Comparison of ENCODE assay signal across 9 cellular contexts in genomic region chr9:87148391-87149237, GRCh38.
A peak's percentile ranks its signal among the peaks of the same experiment; 100 is the strongest.
DNase-seq lines count a peak whose midpoint lies in the region; ATAC-seq lines count a peak whose summit lies in the region.
"Had no signal": no experiment of that assay in that cellular context is flagged by ENCODE, and none has a peak within 500 bp of the region (broad histone marks: within the 10 kb centered on the region; RNA-seq: fewer than 3 reads in every experiment).

No MANE protein-coding gene starts in this region.

- peaks cover 6% of the 10 kb centered on the region for H3K4me1 Mint-ChIP-seq in stimulated activated effector memory CD8-positive, alpha-beta T cell treated with anti-CD3 and anti-CD28 coated beads, Interleukin-12 subunit alpha, Interleukin-12 subunit beta, amount 100 ng/mL, for 72 hours
- H3K4me1 Mint-ChIP-seq: IgD-negative memory B cell had no signal

- peak; percentile 19 for DNase-seq in DMS153 (lab: John Stamatoyannopoulos, UW)
- DNase-seq in NCI-H774 (lab: John Stamatoyannopoulos, UW) = peak; percentile 31
- DNase-seq in dermis blood vessel endothelial cell = peak; percentile 53
- peak; percentile 46 to 57 for DNase-seq in left colon
- no peak for DNase-seq in stimulated activated effector memory CD8-positive, alpha-beta T cell treated with anti-CD3 and anti-CD28 coated beads, Interleukin-12 subunit alpha, Interleukin-12 subunit beta, amount 100 ng/mL, for 72 hours (ENCODE audit: low spot score in 2 of 2)
- DNase-seq in effector CD8-positive, alpha-beta T cell (lab: John Stamatoyannopoulos, UW) = no peak
- DNase-seq in T-helper 2 cell = no peak
- DNase-seq in stimulated activated naive CD4-positive, alpha-beta T cell treated with Interleukin-2 at 50 U/mL for 16 hours (lab: John Stamatoyannopoulos, UW) = no peak

- intact Hi-C loops in left colon (cut with DNase I, micrococcal nuclease) = no loop called here

- peak overlapping the region; percentile 64 for H3K4me3 Mint-ChIP-seq in stimulated activated effector memory CD8-positive, alpha-beta T cell treated with anti-CD3 and anti-CD28 coated beads, Interleukin-12 subunit alpha, Interleukin-12 subunit beta, amount 100 ng/mL, for 72 hours
- H3K4me3 Mint-ChIP-seq: IgD-negative memory B cell had no signal

- peaks cover 4% of the 10 kb centered on the region for H3K9me3 Mint-ChIP-seq in stimulated activated effector memory CD8-positive, alpha-beta T cell treated with anti-CD3 and anti-CD28 coated beads, Interleukin-12 subunit alpha, Interleukin-12 subunit beta, amount 100 ng/mL, for 72 hours

- no peaks in the 10 kb centered on the region for H3K36me3 Mint-ChIP-seq in stimulated activated effector memory CD8-positive, alpha-beta T cell treated with anti-CD3 and anti-CD28 coated beads, Interleukin-12 subunit alpha, Interleukin-12 subunit beta, amount 100 ng/mL, for 72 hours
- H3K36me3 Mint-ChIP-seq: IgD-negative memory B cell had no signal

- ATAC-seq in left colon = peak; percentile 61
- no peak for ATAC-seq in stimulated activated effector memory CD8-positive, alpha-beta T cell treated with anti-CD3 and anti-CD28 coated beads, Interleukin-12 subunit alpha, Interleukin-12 subunit beta, amount 100 ng/mL, for 72 hours

- H3K27ac Mint-ChIP-seq in stimulated activated effector memory CD8-positive, alpha-beta T cell treated with anti-CD3 and anti-CD28 coated beads, Interleukin-12 subunit alpha, Interleukin-12 subunit beta, amount 100 ng/mL, for 72 hours = no peak overlapping the region
- H3K27ac Mint-ChIP-seq: IgD-negative memory B cell had no signal

Comparison
In these comparisons a context has a peak if more than half of its experiments do, and no peak if none do; other contexts are left out.
1. DNase-seq: peak in DMS153 (single experiment), NCI-H774 (single experiment), dermis blood vessel endothelial cell (single experiment) and left colon (2 of 2); none in stimulated activated effector memory CD8-positive, alpha-beta T cell treated with anti-CD3 and anti-CD28 coated beads, Interleukin-12 subunit alpha, Interleukin-12 subunit beta, amount 100 ng/mL, for 72 hours (0 of 2), effector CD8-positive, alpha-beta T cell (single experiment), T-helper 2 cell (0 of 5) and stimulated activated naive CD4-positive, alpha-beta T cell treated with Interleukin-2 at 50 U/mL for 16 hours (single experiment).